Comparison of ENCODE assay signal across 1 cellular context in the genomic region with DNA sequence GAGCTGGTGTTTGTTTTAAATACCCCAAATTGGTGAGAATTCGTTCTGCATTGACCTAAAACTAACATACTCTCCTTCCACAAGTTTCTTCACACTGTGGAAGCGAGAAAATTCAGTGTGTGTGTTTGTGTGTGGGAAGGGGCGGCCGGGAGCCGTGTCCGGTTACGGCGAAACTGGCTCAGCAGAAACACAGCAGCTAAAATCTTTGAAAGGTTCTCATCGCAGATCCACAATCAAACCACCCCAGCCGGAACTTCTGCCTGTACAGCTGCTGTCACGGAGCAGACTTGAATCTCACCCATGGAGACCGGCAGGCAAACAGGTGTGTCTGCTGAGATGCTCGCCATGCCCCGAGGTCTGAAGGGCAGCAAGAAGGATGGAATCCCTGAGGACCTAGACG. TPM values are rescaled to one million over a fixed set of nuclear protein-coding genes. Genes with fewer than 3 reads are reported as not detected.
"Had no signal": no experiment of that assay in that cellular context is flagged by ENCODE, and none has a peak within 500 bp of the region (broad histone marks: within the 10 kb centered on the region; RNA-seq: fewer than 3 reads in every experiment).

Gene TAF11L3, plus strand, starts transcription at position 301 of the 400 bp plus-strand sequence.

RNA-seq across cellular contexts. Expression of gene TAF11L3, which starts in this region (rescaled TPM):
- polyA plus RNA-seq: GM12878 had no signal
